Comparison of ENCODE assay signal across 1 cellular context in the genomic region with DNA sequence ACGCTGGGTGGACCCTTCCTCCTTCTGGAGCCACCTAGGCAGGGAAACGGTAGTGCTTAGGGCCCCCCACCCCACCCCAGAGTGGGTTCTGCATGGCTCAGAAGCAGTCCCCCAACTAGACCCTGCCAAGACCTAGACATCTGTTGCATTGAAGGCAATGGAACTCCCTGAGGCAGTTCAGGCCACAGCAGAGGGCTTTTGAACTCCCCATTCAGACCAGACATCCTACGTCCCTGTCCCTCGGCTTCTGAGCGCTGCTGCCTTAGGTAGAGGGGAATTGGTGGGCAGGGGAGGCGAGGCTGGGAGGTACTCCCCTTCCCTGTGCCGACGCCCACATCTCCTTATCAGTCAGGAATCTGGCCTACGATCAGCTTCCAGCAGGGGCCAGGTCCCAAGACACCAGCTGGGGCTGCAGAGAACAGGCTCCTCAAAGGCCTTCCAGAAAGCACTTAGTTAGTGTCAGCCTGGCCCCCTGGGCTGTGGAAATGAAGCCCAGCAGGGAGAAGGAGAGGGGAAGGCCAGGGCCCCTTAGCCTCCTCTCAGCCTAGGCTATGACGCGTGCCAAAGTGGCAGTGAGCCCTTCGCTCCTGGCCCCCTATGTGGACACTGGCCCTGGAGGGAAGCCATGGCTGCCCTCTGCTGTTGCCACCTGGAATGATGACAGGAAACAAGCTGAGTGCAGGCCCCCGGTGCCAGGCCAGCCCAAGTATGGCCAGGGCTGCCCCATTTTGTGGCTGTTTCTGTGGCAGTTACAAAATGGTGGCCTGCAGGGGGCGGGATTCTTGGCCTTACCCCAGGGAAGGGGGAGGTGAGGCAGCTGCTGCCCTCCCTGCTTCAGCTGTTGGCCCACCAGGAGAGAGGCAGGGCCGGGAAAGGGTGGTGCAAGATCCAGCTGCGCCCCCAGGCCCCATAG.
TF ChIP-seq lines count a peak whose summit lies in the region.

No MANE protein-coding gene starts in this region.

TF ChIP-seq in GM23338, 12 proteins besides CTCF, POLR2A, EP300 and RAD21 (continued from another document):
- TF ChIP-seq EZH2phosphoT487 (IDR thresholded peaks at IDR 0.05; ENCODE audit: unreplicated experiment): no peak
- no peak for TF ChIP-seq POLR2AphosphoS5 (IDR thresholded peaks at IDR 0.05; ENCODE audit: low read depth)
- TF ChIP-seq STAT1 (IDR thresholded peaks at IDR 0.05; ENCODE audit: unreplicated experiment): no peak
- no peak for TF ChIP-seq ZNF114 (CRISPR knock-in tag; IDR thresholded peaks at IDR 0.05)
